ENCODE assay signal across 22 cellular contexts in genomic region chr10:72574636-72575035, GRCh38.
DNase-seq lines count a peak whose midpoint lies in the region.
"Had no signal": no experiment of that assay in that cellular context is flagged by ENCODE, and none has a peak within 500 bp of the region (broad histone marks: within the 10 kb centered on the region; RNA-seq: fewer than 3 reads in every experiment).

No MANE protein-coding gene starts in this region.

- H3K27me3 Mint-ChIP-seq in activated T-cell treated with anti-CD3 and anti-CD28 coated beads, Interleukin-2, amount 50 U/mL, for 24 hours: no peaks in the 10 kb centered on the region
- H3K27me3 Mint-ChIP-seq: CD4-positive, CD25-positive, alpha-beta regulatory T cell had no signal

- H3K36me3 Mint-ChIP-seq in activated T-cell treated with anti-CD3 and anti-CD28 coated beads, Interleukin-2, amount 50 U/mL, for 24 hours (ENCODE audit: low read depth): no peaks in the 10 kb centered on the region
- H3K36me3 Mint-ChIP-seq: CD4-positive, CD25-positive, alpha-beta regulatory T cell had no signal

- H3K9me3 Mint-ChIP-seq in activated T-cell treated with anti-CD3 and anti-CD28 coated beads, Interleukin-2, amount 50 U/mL, for 24 hours: no peaks in the 10 kb centered on the region
- H3K9me3 Mint-ChIP-seq: CD4-positive, CD25-positive, alpha-beta regulatory T cell had no signal

- H3K4me3 Mint-ChIP-seq in activated T-cell treated with anti-CD3 and anti-CD28 coated beads, Interleukin-2, amount 50 U/mL, for 24 hours: no peak overlapping the region
- H3K4me3 Mint-ChIP-seq: CD4-positive, CD25-positive, alpha-beta regulatory T cell had no signal

- peak; percentile 2 for DNase-seq in COLO829 (ENCODE audit: low spot score)
- peak; percentile 18 for DNase-seq in inferior parietal cortex (ENCODE audit: extremely low spot score)
- DNase-seq in substantia nigra (lab: John Stamatoyannopoulos, UW): peak in 7 of 49 donors; percentile 2 to 55 (median 7)
- no peak for DNase-seq in activated T-cell treated with anti-CD3 and anti-CD28 coated beads, Interleukin-2, amount 50 U/mL, for 24 hours
- no peak for DNase-seq in dedifferentiated amniotic fluid mesenchymal stem cell (ENCODE audit: extremely low spot score)
- DNase-seq in cerebellar nuclear complex (lab: John Stamatoyannopoulos, UW): no peak
- DNase-seq: CD4-positive, CD25-positive, alpha-beta regulatory T cell; GM23248; H7; Kasumi-1; NCI-H1092 treated with DMSO at 0.1 percent for 48 hours; NCI-H1436; NCI-H187; NCI-H2081 treated with DMSO at 0.1 percent for 48 hours; NCI-H2171 treated with DMSO at 0.1 percent for 48 hours; NCI-H345; NCI-H510A treated with DMSO at 0.1 percent for 48 hours; NK-92 treated with Interleukin-12 subunit alpha and Interleukin-12 subunit beta, amount 100 ng/mL, for 24 hours; PC-3; SJCRH30 had no signal

- no peak overlapping the region for H3K27ac Mint-ChIP-seq in activated T-cell treated with anti-CD3 and anti-CD28 coated beads, Interleukin-2, amount 50 U/mL, for 24 hours
- H3K27ac Mint-ChIP-seq: CD4-positive, CD25-positive, alpha-beta regulatory T cell had no signal

- H3K27ac ChIP-seq in angular gyrus (ENCODE audit: low read depth, low read length) (peak overlapping the region; percentile 54), substantia nigra (ENCODE audit: low read depth, low read length, poor library complexity, severe bottlenecking) (peak overlapping the region; percentile 23)
- H3K27ac ChIP-seq: BLaER1, GM23248, SJCRH30 had no signal

- H3K4me1 Mint-ChIP-seq in activated T-cell treated with anti-CD3 and anti-CD28 coated beads, Interleukin-2, amount 50 U/mL, for 24 hours (ENCODE audit: low read depth): no peaks in the 10 kb centered on the region

Comparison
In these comparisons a context has a peak if more than half of its experiments do, and no peak if none do; other contexts are left out.
1. DNase-seq: peak in COLO829 (single experiment) and inferior parietal cortex (single experiment); none in activated T-cell treated with anti-CD3 and anti-CD28 coated beads, Interleukin-2, amount 50 U/mL, for 24 hours (single experiment), dedifferentiated amniotic fluid mesenchymal stem cell (single experiment) and cerebellar nuclear complex (0 of 2).